Comparison of ENCODE assay signal across 1 cellular context in genomic region chr20:39660965-39661364, GRCh38.
TF ChIP-seq lines count a peak whose summit lies in the region.

No MANE protein-coding gene starts in this region.

TF ChIP-seq in GM23338, 12 proteins besides CTCF, POLR2A, EP300 and RAD21 (continued from another document):
- TF ChIP-seq ZNF462 (CRISPR knock-in tag; IDR thresholded peaks at IDR 0.05) (no peak), EZH2phosphoT487 (IDR thresholded peaks at IDR 0.05; ENCODE audit: unreplicated experiment) (no peak), ZNF331 (CRISPR knock-in tag; IDR thresholded peaks at IDR 0.05; ENCODE audit: low read depth) (no peak), JUNB (IDR thresholded peaks at IDR 0.05; ENCODE audit: unreplicated experiment) (no peak)
